ENCODE assay signal across 26 cellular contexts in genomic region chr15:60416519-60416918, GRCh38.
"Had no signal": no experiment of that assay in that cellular context is flagged by ENCODE, and none has a peak within 500 bp of the region (broad histone marks: within the 10 kb centered on the region; RNA-seq: fewer than 3 reads in every experiment).

No MANE protein-coding gene starts in this region.

- H3K27ac ChIP-seq: brain microvascular endothelial cell, coronary artery, dorsolateral prefrontal cortex, gastroesophageal sphincter, heart right ventricle, WERI-Rb-1 had no signal

- H3K36me3 ChIP-seq: brain microvascular endothelial cell, esophagus squamous epithelium, gastroesophageal sphincter, WERI-Rb-1 had no signal

- H3K9me3 ChIP-seq: esophagus squamous epithelium, gastroesophageal sphincter, heart right ventricle had no signal

- H3K27me3 ChIP-seq: brain microvascular endothelial cell, dorsolateral prefrontal cortex, esophagus squamous epithelium, gastroesophageal sphincter, heart right ventricle had no signal

- H3K4me3 ChIP-seq: coronary artery, dorsolateral prefrontal cortex, esophagus squamous epithelium, gastroesophageal sphincter, heart right ventricle had no signal

- DNase-seq: activated B cell treated with CpG ODN at 0.5 μM for 24 hours; activated CD4-positive, alpha-beta T cell treated with anti-CD3 and anti-CD28 coated beads for 48 hours; activated CD4-positive, alpha-beta T cell treated with anti-CD3 and anti-CD28 coated beads, Interleukin-2, amount 50 U/mL, for 1 hour; activated CD4-positive, alpha-beta T cell treated with anti-CD3 and anti-CD28 coated beads, Interleukin-2, amount 50 U/mL, for 48 hours; activated CD8-positive, alpha-beta memory T cell treated with anti-CD3 and anti-CD28 coated beads for 24 hours; activated CD8-positive, alpha-beta T cell treated with anti-CD3 and anti-CD28 coated beads for 36 hours; activated effector memory CD4-positive, alpha-beta T cell treated with Interleukin-2 at 50 U/mL for 16 hours; activated gamma-delta T cell treated with Interleukin-2 at 50 U/mL for 16 hours; activated naive CD4-positive, alpha-beta T cell treated with anti-CD3 and anti-CD28 coated beads, Interleukin-2, amount 50 U/mL, for 16 hours; activated naive CD4-positive, alpha-beta T cell treated with Interleukin-2 at 50 U/mL for 16 hours; activated T-cell treated with anti-CD3 and anti-CD28 coated beads, Interleukin-2, amount 50 U/mL, for 4 hours; amniotic stem cell; anterior cingulate cortex; brain microvascular endothelial cell; dorsolateral prefrontal cortex; effector memory CD4-positive, alpha-beta T cell; esophagus squamous epithelium; foreskin melanocyte; heart right ventricle; T-helper 17 cell; T1000; WERI-Rb-1 had no signal

- ATAC-seq: activated CD4-positive, CD25-positive, alpha-beta regulatory T cell treated with anti-CD3 and anti-CD28 coated beads, Interleukin-2, amount 50 U/mL, for 24 hours; activated CD8-positive, alpha-beta T cell treated with anti-CD3 and anti-CD28 coated beads for 36 hours; activated T-cell treated with anti-CD3 and anti-CD28 coated beads, Interleukin-2, amount 50 U/mL, for 4 hours; activated T-helper 17 cell treated with anti-CD3 and anti-CD28 coated beads, Interleukin-2, amount 50 U/mL, for 72 hours; gastroesophageal sphincter; heart right ventricle; T-helper 17 cell had no signal
